In the genomic region with DNA sequence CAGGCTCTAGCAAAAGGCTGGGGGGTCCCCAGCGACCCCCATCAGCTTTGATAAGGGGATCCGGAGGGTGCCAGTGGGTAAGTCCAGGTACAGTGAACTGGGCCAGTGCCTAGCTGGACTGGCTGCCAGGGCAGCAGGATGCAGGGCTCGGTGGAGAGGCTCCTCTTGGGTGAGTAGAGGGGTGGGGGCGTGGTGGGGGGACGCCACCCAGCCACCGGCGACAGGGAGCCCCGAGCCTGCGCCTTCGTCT, we compare ENCODE assay signal across 10 cellular contexts. TPM values are rescaled to one million over a fixed set of nuclear protein-coding genes. Genes with fewer than 3 reads are reported as not detected.
A peak's percentile ranks its signal among the peaks of the same experiment; 100 is the strongest.
DNase-seq lines count a peak whose midpoint lies in the region; ATAC-seq, FAIRE-seq and TF ChIP-seq lines count a peak whose summit lies in the region.
"Had no signal": no experiment of that assay in that cellular context is flagged by ENCODE, and none has a peak within 500 bp of the region (broad histone marks: within the 10 kb centered on the region; RNA-seq: fewer than 3 reads in every experiment).

No MANE protein-coding gene starts in this region.

- H3K4me1 ChIP-seq in right atrium auricular region, result peaks cover 0 to 63% of the 10 kb centered on the region in 2 donors
- H3K4me1 ChIP-seq in mucosa of stomach (ENCODE audit: control insufficient read depth, insufficient read depth, low read length), result peaks cover 60% of the 10 kb centered on the region
- H3K4me1 ChIP-seq in vagina, result peaks cover 60% of the 10 kb centered on the region

- no peak for TF ChIP-seq POLR2A in vagina (IDR thresholded peaks at IDR 0.05)

- ATAC-seq in Right ventricle myocardium superior (ENCODE audit: poor library complexity) (no peak), HG03469 (IDR thresholded peaks at IDR 0.05; ENCODE audit: unreplicated experiment) (no peak)
- no peak for ATAC-seq in central memory CD8-positive, alpha-beta T cell (replicated peaks; ENCODE audit: extremely low read depth, poor library complexity, severe bottlenecking)

- no peaks in the 10 kb centered on the region for H3K9me3 Mint-ChIP-seq in central memory CD8-positive, alpha-beta T cell

- H3K27ac Mint-ChIP-seq in central memory CD8-positive, alpha-beta T cell (ENCODE audit: low read depth), result no peak overlapping the region

- H3K36me3 ChIP-seq in right atrium auricular region (no peaks in the 10 kb centered on the region), mucosa of stomach (ENCODE audit: control insufficient read depth, insufficient read depth, low read length) (no peaks in the 10 kb centered on the region), vagina (no peaks in the 10 kb centered on the region)

- H3K27me3 Mint-ChIP-seq in central memory CD8-positive, alpha-beta T cell, result no peaks in the 10 kb centered on the region

- intact Hi-C loops in Right ventricle myocardium superior (cut with DNase I) (no loop called here), vagina (cut with DNase I) (no loop called here)

- no peak for TF ChIP-seq CTCF in right atrium auricular region (IDR thresholded peaks at IDR 0.05)
- no peak for TF ChIP-seq CTCF in vagina (IDR thresholded peaks at IDR 0.05)
- no peak for TF ChIP-seq CTCF in D721Med (IDR thresholded peaks at IDR 0.05; ENCODE audit: insufficient read depth, missing control alignments)

- peak overlapping the region; percentile 33 to 65 for H3K4me3 ChIP-seq in right atrium auricular region
- peak overlapping the region; percentile 74 for H3K4me3 ChIP-seq in mucosa of stomach (ENCODE audit: low read length)
- H3K4me3 ChIP-seq in vagina, result peak overlapping the region; percentile 50 to 70

- H3K27ac ChIP-seq in right atrium auricular region (peak overlapping the region; percentile 55 to 84), vagina (peak overlapping the region; percentile 73)

- peaks cover 3% of the 10 kb centered on the region for H3K36me3 Mint-ChIP-seq in central memory CD8-positive, alpha-beta T cell (ENCODE audit: insufficient read depth)

- FAIRE-seq in D721Med (lab: Jason Lieb, UNC), result no peak
- FAIRE-seq: G401.6 had no signal

- DNase-seq in right atrium auricular region (ENCODE audit: low spot score) (no peak), Right ventricle myocardium superior (no peak), vagina (ENCODE audit: extremely low spot score in 2 of 2) (no peak), HUDEP-2 (lab: John Stamatoyannopoulos, UW; ENCODE audit: unreplicated experiment in 76 of 76) (no peak), D721Med (ENCODE audit: insufficient read length, low spot score) (no peak)
- DNase-seq in central memory CD8-positive, alpha-beta T cell (ENCODE audit: low spot score in 2 of 2), result no peak

- no peaks in the 10 kb centered on the region for H3K9me3 ChIP-seq in right atrium auricular region
- no peaks in the 10 kb centered on the region for H3K9me3 ChIP-seq in mucosa of stomach (ENCODE audit: control insufficient read depth, low read length)
- H3K9me3 ChIP-seq in vagina, result no peaks in the 10 kb centered on the region

- peaks cover 19% of the 10 kb centered on the region for H3K4me1 Mint-ChIP-seq in central memory CD8-positive, alpha-beta T cell

- peak overlapping the region; percentile 90 for H3K9ac ChIP-seq in mucosa of stomach (ENCODE audit: low read length)

- no peaks in the 10 kb centered on the region for H3K27me3 ChIP-seq in right atrium auricular region
- no peaks in the 10 kb centered on the region for H3K27me3 ChIP-seq in mucosa of stomach (ENCODE audit: control insufficient read depth, insufficient read depth, low read length)
- no peaks in the 10 kb centered on the region for H3K27me3 ChIP-seq in vagina

- peak overlapping the region; percentile 70 for H3K4me3 Mint-ChIP-seq in central memory CD8-positive, alpha-beta T cell

RNA-seq across cellular contexts. Expression of gene RAPGEF3, which starts 0.2 kb away (rescaled TPM):
- total RNA-seq in right atrium auricular region (10 to 100 TPM; 19.8 to 26.8 TPM), Right ventricle myocardium superior (30.6 TPM), vagina (52.3 TPM)

RNA-seq across cellular contexts. Expression of gene SLC48A1, which starts 14.5 kb away (rescaled TPM):
- 10 to 100 TPM; 48.9 to 52.0 TPM for total RNA-seq in right atrium auricular region
- 26.8 TPM for total RNA-seq in Right ventricle myocardium superior
- 20.9 TPM for total RNA-seq in vagina

RNA-seq across cellular contexts. Expression of gene ENDOU, which starts 33.2 kb away (rescaled TPM):
- total RNA-seq in right atrium auricular region, result 1 to 10 TPM in 1 of 2 donors, under 1 TPM in 1; 0.55 to 2.1 TPM
- 0.11 TPM for total RNA-seq in Right ventricle myocardium superior
- 21.4 TPM for total RNA-seq in vagina
- total RNA-seq: M059J had no signal

RNA-seq across cellular contexts. Expression of gene RPAP3, which starts 52.7 kb away (rescaled TPM):
- total RNA-seq in right atrium auricular region, result 10 to 100 TPM; 12.2 to 14.3 TPM
- 22.7 TPM for total RNA-seq in Right ventricle myocardium superior
- 19.2 TPM for total RNA-seq in vagina
